ENCODE assay signal across 8 cellular contexts in the genomic region with DNA sequence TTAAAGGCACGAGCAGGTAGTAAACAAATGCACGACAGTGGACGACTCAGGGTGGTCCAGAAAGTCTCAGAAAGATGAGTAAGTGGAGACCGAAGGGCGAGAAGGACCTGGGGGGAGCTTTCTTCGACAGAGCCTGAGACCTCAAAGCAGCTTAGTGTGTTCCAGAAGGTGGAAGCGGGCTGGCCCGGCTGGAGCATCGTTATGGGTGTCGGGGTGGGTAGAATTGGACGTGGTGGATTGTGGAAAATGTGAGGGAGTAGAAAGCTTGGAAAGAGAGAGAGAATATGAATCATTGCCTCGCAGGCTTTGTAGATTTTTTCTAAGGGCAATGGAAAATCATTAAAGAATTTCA. TPM values are rescaled to one million over a fixed set of nuclear protein-coding genes. Genes with fewer than 3 reads are reported as not detected.
DNase-seq lines count a peak whose midpoint lies in the region; ATAC-seq, FAIRE-seq and TF ChIP-seq lines count a peak whose summit lies in the region.

No MANE protein-coding gene starts in this region.

- peaks cover 26% of the 10 kb centered on the region for H3K4me1 ChIP-seq in HepG2 (ENCODE audit: insufficient read depth, low read length)
- peaks cover 0 to 8% (median 0%) of the 10 kb centered on the region in 4 donors for H3K4me1 ChIP-seq in right lobe of liver

- TF ChIP-seq CTCF in HepG2 (CRISPR knock-in tag; IDR thresholded peaks at IDR 0.05) (no peak), right lobe of liver (IDR thresholded peaks at IDR 0.05) (no peak), WI38 (IDR thresholded peaks at IDR 0.05; ENCODE audit: low read depth, low read length) (no peak)

- in situ Hi-C loops in HepG2 (cut with HindIII; ENCODE audit: extremely low pct_ligation_motif_present, low pct_unique_long_range_greater_than_20kb): no loop called here

- H3K27me3 ChIP-seq in HepG2 (ENCODE audit: control insufficient read depth in 1 of 2, insufficient read depth in 2 of 2, low read length in 2 of 2) (no peaks in the 10 kb centered on the region), right lobe of liver (no peaks in the 10 kb centered on the region)

- FAIRE-seq in HepG2 (lab: Jason Lieb, UNC) (no peak), urothelium cell line (lab: Jason Lieb, UNC) (no peak)

- TF ChIP-seq EP300 in HepG2 (IDR thresholded peaks at IDR 0.05; ENCODE audit: low read depth in 2 of 2, low read length in 2 of 2) (no peak), HepG2 (CRISPR knock-in tag; IDR thresholded peaks at IDR 0.05; ENCODE audit: borderline replicate concordance) (no peak)

- intact Hi-C loops in HepG2 (cut with micrococcal nuclease; ENCODE audit: unreplicated experiment) (loop anchor here (5.0 kb wide), 1 partner anchor 60 kb away; a partner anchor contains a TSS), right lobe of liver (cut with DNase I) (no loop called here)

- no peak for DNase-seq in HepG2 (ENCODE audit: low spot score)
- no peak for DNase-seq in right lobe of liver
- DNase-seq in urothelium cell line (ENCODE audit: low spot score): peak; percentile 38
- no peak for DNase-seq in foreskin melanocyte

- 3% methylated on average over 12 of the region's 12 CpGs for WGBS in HepG2 (ENCODE audit: low lambda C conversion rate)
- WGBS in right lobe of liver (ENCODE audit: insufficient coverage, low coverage, low lambda C conversion rate, missing lambda C conversion rate): 5% methylated on average over 11 of the region's 12 CpGs

- H4K20me1 ChIP-seq in HepG2 (ENCODE audit: insufficient read depth, low read length): no peaks in the 10 kb centered on the region

- H3K79me2 ChIP-seq in HepG2 (ENCODE audit: insufficient read depth, low read length): peaks cover 16% of the 10 kb centered on the region

- ATAC-seq in HepG2 (peak; percentile 34), right lobe of liver (no peak), GM21447 (IDR thresholded peaks at IDR 0.05; ENCODE audit: unreplicated experiment) (no peak), GM19023 (IDR thresholded peaks at IDR 0.05; ENCODE audit: unreplicated experiment) (no peak)

- TF ChIP-seq POLR2A in HepG2 (IDR thresholded peaks at IDR 0.05; ENCODE audit: insufficient read depth in 1 of 2, low read depth in 2 of 2, low read length in 2 of 2) (no peak), right lobe of liver (IDR thresholded peaks at IDR 0.05) (no peak)

- no peak overlapping the region for H2AFZ ChIP-seq in HepG2 (ENCODE audit: low read length)

- H3K27ac ChIP-seq in HepG2 (ENCODE audit: extremely low read length, insufficient read depth, low read length) (peak overlapping the region; percentile 34), right lobe of liver (no peak overlapping the region)

- no TSS peak for BruUV-seq in HepG2 (replicated peaks; lab: Mats Ljungman, UMichigan)

- no peaks in the 10 kb centered on the region for H3K9me3 ChIP-seq in HepG2 (ENCODE audit: low read length)
- H3K9me3 ChIP-seq in right lobe of liver: no peaks in the 10 kb centered on the region
- H3K9me3 ChIP-seq in iPS-18c (ENCODE audit: control insufficient read depth, insufficient read depth, low read length): no peaks in the 10 kb centered on the region

- H3K4me3 ChIP-seq in HepG2 (replicated peaks in 1 of 3; ENCODE audit: insufficient read depth in 1 of 3, low read depth in 2 of 3, low read length in 3 of 3) (peak overlapping the region; percentile 67 to 87 (median 79)), right lobe of liver (peak overlapping the region in 1 of 3 donors; percentile 32), WI38 (ENCODE audit: low read depth, low read length) (peak overlapping the region; percentile 66), iPS-18c (ENCODE audit: insufficient read depth, low read depth, low read length) (peak overlapping the region; percentile 94)

- peak overlapping the region; percentile 64 for H3K9ac ChIP-seq in HepG2 (ENCODE audit: insufficient read depth, low read depth, low read length)

- no peak for TF ChIP-seq RAD21 in HepG2 (CRISPR knock-in tag; IDR thresholded peaks at IDR 0.05)

- POLR2A ChIA-PET in HepG2 (lab: Yijun Ruan, JAX): interaction anchor here (0.8 to 1.9 kb wide), 2 partner anchors 137 to 140 kb away, joined by 3 to 7 read pairs; no protein-coding TSS in a partner anchor

- H3K4me2 ChIP-seq in HepG2 (ENCODE audit: low read depth, low read length): peak overlapping the region; percentile 93

- H3K36me3 ChIP-seq in HepG2 (replicated peaks in 1 of 2; ENCODE audit: control insufficient read depth in 1 of 2, insufficient read depth in 2 of 2, low read length in 2 of 2): 0 out of 5 replicates have a peak, but pooled peaks cover 0 to under 1% of the 10 kb centered on the region in 2 experiments
- H3K36me3 ChIP-seq in right lobe of liver: no peaks in the 10 kb centered on the region

- CTCF ChIA-PET in HepG2 (lab: Yijun Ruan, JAX; ENCODE audit: low intra/inter-chr PET ratio, low total read pairs): interaction anchor here (1.2 to 1.8 kb wide), 3 partner anchors 63 to 278 kb away, joined by 3 to 10 read pairs (median 9); a partner anchor contains a TSS

TF ChIP-seq in HepG2, 621 proteins besides CTCF, POLR2A, EP300 and RAD21:
- no peak for TF ChIP-seq DPF2 (CRISPR knock-in tag; IDR thresholded peaks at IDR 0.05; ENCODE audit: borderline replicate concordance, low read depth)
- TF ChIP-seq CCDC6 (CRISPR knock-in tag; IDR thresholded peaks at IDR 0.05): 0 out of 2 replicates have a peak, but pooled peaks have one; percentile 6

RNA-seq across cellular contexts. Expression of a gene that starts 0.6 kb away (rescaled TPM):
- total RNA-seq in HepG2 (2016; rRNA removed; fragmentation: Illumina TruSeq; extraction: Trizol): 31.3 and 41.8 TPM in 2 replicates
- total RNA-seq in HepG2 (2016; cell fraction: cytosol; rRNA removed; fragmentation: Illumina TruSeq; extraction: Trizol; ENCODE audit: low read depth): 5.6 and 6.2 TPM in 2 replicates
- total RNA-seq in HepG2 (2016; cell fraction: insoluble cytoplasmic fraction; rRNA removed; fragmentation: Illumina TruSeq; extraction: Trizol): 28.3 and 39.8 TPM in 2 replicates
- 7.1 and 8.4 TPM in 2 replicates for total RNA-seq in HepG2 (2016; cell fraction: membrane; rRNA removed; fragmentation: Illumina TruSeq; extraction: Trizol)
- 27.5 and 28.3 TPM in 2 replicates for total RNA-seq in HepG2 (2016; cell fraction: nucleus; rRNA removed; fragmentation: Illumina TruSeq; extraction: Trizol)
- polyA plus RNA-seq in HepG2 (2011; rRNA removed): 2.0 and 2.8 TPM in 2 replicates
- 1.7 and 1.9 TPM in 2 replicates for polyA plus RNA-seq in HepG2 (2011; cell fraction: cytosol; rRNA removed)
- 2.7 and 2.8 TPM in 2 replicates for polyA plus RNA-seq in HepG2 (2011; cell fraction: nucleus; rRNA removed)
- 2.2 and 7.7 TPM in 2 replicates for polyA plus RNA-seq in HepG2 (2012)
- 0.73 and 0.94 TPM in 2 replicates for polyA plus RNA-seq in HepG2 (2016; cell fraction: cytosol; fragmentation: Illumina TruSeq; extraction: Trizol; ENCODE audit: low read depth)
- polyA plus RNA-seq in HepG2 (2016; cell fraction: insoluble cytoplasmic fraction; fragmentation: Illumina TruSeq; extraction: Trizol; ENCODE audit: low read depth): 24.9 and 28.1 TPM in 2 replicates
- 2.0 and 2.2 TPM in 2 replicates for polyA plus RNA-seq in HepG2 (2016; cell fraction: membrane; fragmentation: Illumina TruSeq; extraction: Trizol; ENCODE audit: low read depth)
- 16.5 and 22.1 TPM in 2 replicates for polyA plus RNA-seq in HepG2 (2016; cell fraction: nucleus; fragmentation: Illumina TruSeq; extraction: Trizol; ENCODE audit: insufficient read depth, low read depth)
- 4.7 and 13.7 TPM in 2 replicates for polyA minus RNA-seq in HepG2 (2011; rRNA and poly(A)+ RNA removed; ENCODE audit: low replicate concordance)
- 4.3 and 4.8 TPM in 2 replicates for polyA minus RNA-seq in HepG2 (2011; cell fraction: cytosol; rRNA and poly(A)+ RNA removed)
- 11.3 and 12.1 TPM in 2 replicates for polyA minus RNA-seq in HepG2 (2011; cell fraction: nucleus; rRNA and poly(A)+ RNA removed)
- 1 to 10 TPM in 2 of 6 experiments, under 1 TPM in 3, not detected in 1; 0.05 to 6.4 (median 0.64) TPM for total RNA-seq in right lobe of liver
